ENCODE assay signal across 10 cellular contexts in the genomic region with DNA sequence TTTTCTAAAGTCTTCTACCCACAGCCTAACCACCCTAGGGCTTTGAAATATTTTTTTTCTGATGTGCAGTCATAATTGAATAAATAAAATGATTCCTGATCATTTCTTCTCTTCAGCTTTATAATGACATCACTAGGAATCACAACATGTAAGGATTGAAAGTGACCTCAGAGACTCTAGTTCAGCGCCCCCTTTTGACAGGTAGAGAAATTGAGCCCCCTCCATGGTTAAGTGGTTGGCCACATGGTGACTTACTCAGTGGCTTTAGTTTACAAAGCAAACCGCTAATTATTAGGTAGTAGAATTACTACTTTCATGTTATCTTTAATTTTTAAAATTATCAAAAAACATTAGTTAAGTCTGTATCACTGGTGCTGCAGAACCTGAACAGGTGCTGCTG. TPM values are rescaled to one million over a fixed set of nuclear protein-coding genes. Genes with fewer than 3 reads are reported as not detected.
DNase-seq lines count a peak whose midpoint lies in the region; ATAC-seq, FAIRE-seq and TF ChIP-seq lines count a peak whose summit lies in the region.
"Had no signal": no experiment of that assay in that cellular context is flagged by ENCODE, and none has a peak within 500 bp of the region (broad histone marks: within the 10 kb centered on the region; RNA-seq: fewer than 3 reads in every experiment).

No MANE protein-coding gene starts in this region.

- intact Hi-C loops in Right ventricle myocardium inferior (cut with DNase I) (no loop called here), endothelial cell of umbilical vein (cut with micrococcal nuclease) (no loop called here), upper lobe of right lung (cut with DNase I) (no loop called here), thyroid gland (cut with DNase I) (loop anchor here (10.0 kb wide), 2 partner anchors 91 to 141 kb away; no protein-coding TSS in a partner anchor)

- no peaks in the 10 kb centered on the region for H4K20me1 ChIP-seq in endothelial cell of umbilical vein (replicated peaks; ENCODE audit: control insufficient read depth, extremely low read depth, insufficient read depth, low read length)

- H3K9ac ChIP-seq in endothelial cell of umbilical vein (replicated peaks; ENCODE audit: extremely low read depth, insufficient read depth, low read length) = no peak overlapping the region

- H3K9me3 Mint-ChIP-seq in activated T-cell treated with anti-CD3 and anti-CD28 coated beads, Interleukin-2, amount 50 U/mL, for 4 hours = no peaks in the 10 kb centered on the region

- TF ChIP-seq POLR2A in NB4 (IDR thresholded peaks at IDR 0.05; ENCODE audit: extremely low read depth, insufficient read length) = no peak
- TF ChIP-seq POLR2A in endothelial cell of umbilical vein (IDR thresholded peaks at IDR 0.05; ENCODE audit: low read depth, low read length) = no peak
- no peak for TF ChIP-seq POLR2A in thyroid gland (IDR thresholded peaks at IDR 0.05)

- no peaks in the 10 kb centered on the region for H3K27me3 ChIP-seq in cardiac muscle cell
- H3K27me3 ChIP-seq in endothelial cell of umbilical vein (ENCODE audit: control insufficient read depth in 2 of 2, insufficient read depth in 2 of 2, low read length in 2 of 2) = peaks cover 4% of the 10 kb centered on the region in 2 experiments
- no peaks in the 10 kb centered on the region for H3K27me3 ChIP-seq in upper lobe of right lung
- H3K27me3 ChIP-seq in thyroid gland = no peaks in the 10 kb centered on the region

- dilution Hi-C loops in endothelial cell of umbilical vein (cut with MboI; ENCODE audit: extremely low pct_ligation_motif_present, low sequenced_read_pairs) = no loop called here

- no peaks in the 10 kb centered on the region for H3K36me3 Mint-ChIP-seq in activated T-cell treated with anti-CD3 and anti-CD28 coated beads, Interleukin-2, amount 50 U/mL, for 4 hours (ENCODE audit: insufficient read depth)

- no peaks in the 10 kb centered on the region for H3K9me3 ChIP-seq in cardiac muscle cell (ENCODE audit: low read depth)
- no peaks in the 10 kb centered on the region for H3K9me3 ChIP-seq in endothelial cell of umbilical vein (replicated peaks; ENCODE audit: control insufficient read depth, insufficient read depth, low read length)
- H3K9me3 ChIP-seq in upper lobe of right lung = no peaks in the 10 kb centered on the region
- H3K9me3 ChIP-seq in thyroid gland = no peaks in the 10 kb centered on the region

- 43% methylated on average over 2 of the region's 2 CpGs for WGBS in thyroid gland, 2 donors

- H3K4me1 Mint-ChIP-seq in activated T-cell treated with anti-CD3 and anti-CD28 coated beads, Interleukin-2, amount 50 U/mL, for 4 hours (ENCODE audit: low read depth) = no peaks in the 10 kb centered on the region

- H2AFZ ChIP-seq in endothelial cell of umbilical vein (ENCODE audit: low read depth, low read length) = no peak overlapping the region

- peak; percentile 43 for TF ChIP-seq CTCF in cardiac muscle cell (IDR thresholded peaks at IDR 0.05; ENCODE audit: low read depth, low read length)
- peak; percentile 84 for TF ChIP-seq CTCF in NB4 (IDR thresholded peaks at IDR 0.05; ENCODE audit: low read depth, low read length)
- TF ChIP-seq CTCF in endothelial cell of umbilical vein (IDR thresholded peaks at IDR 0.05; ENCODE audit: extremely low read depth in 1 of 2, insufficient read depth in 1 of 2, low read depth in 1 of 2, low read length in 2 of 2) = peak; percentile 36 to 44
- peak; percentile 49 for TF ChIP-seq CTCF in upper lobe of right lung (IDR thresholded peaks at IDR 0.05)
- TF ChIP-seq CTCF in thyroid gland (IDR thresholded peaks at IDR 0.05) = peak in 1 of 6 experiments; percentile 35

- H3K4me1 ChIP-seq in cardiac muscle cell (ENCODE audit: low read depth) (no peaks in the 10 kb centered on the region), endothelial cell of umbilical vein (ENCODE audit: control insufficient read depth, extremely low read depth, insufficient read depth, low read length) (peaks cover 2% of the 10 kb centered on the region), upper lobe of right lung (no peaks in the 10 kb centered on the region), thyroid gland (no peaks in the 10 kb centered on the region)

- FAIRE-seq in endothelial cell of umbilical vein (lab: Jason Lieb, UNC) (no peak), HTR-8/SVneo (lab: Jason Lieb, UNC) (no peak)
- FAIRE-seq: colon had no signal

- H3K4me3 Mint-ChIP-seq in activated T-cell treated with anti-CD3 and anti-CD28 coated beads, Interleukin-2, amount 50 U/mL, for 4 hours = no peak overlapping the region

- no peak overlapping the region for H3K27ac ChIP-seq in cardiac muscle cell
- H3K27ac ChIP-seq in endothelial cell of umbilical vein (ENCODE audit: insufficient read depth, low read depth, low read length) = no peak overlapping the region
- no peak overlapping the region for H3K27ac ChIP-seq in upper lobe of right lung
- no peak overlapping the region for H3K27ac ChIP-seq in thyroid gland

- BruUV-seq in endothelial cell of umbilical vein (replicated peaks; lab: Mats Ljungman, UMichigan) = no TSS peak

- CTCF ChIA-PET in endothelial cell of umbilical vein (lab: Charles Lee) = interaction anchor here (0.6 to 5.0 kb wide), 15 partner anchors 9 to 148 kb away, joined by 3 to 169 read pairs (median 4); a partner anchor contains a TSS

- peaks cover 3% of the 10 kb centered on the region for H3K27me3 Mint-ChIP-seq in activated T-cell treated with anti-CD3 and anti-CD28 coated beads, Interleukin-2, amount 50 U/mL, for 4 hours (ENCODE audit: low read depth)

- POLR2A ChIA-PET in endothelial cell of umbilical vein (lab: Charles Lee) = no interaction called here

- H3K4me3 ChIP-seq in cardiac muscle cell = no peak overlapping the region
- no peak overlapping the region for H3K4me3 ChIP-seq in NB4 (ENCODE audit: low read depth, low read length)
- no peak overlapping the region for H3K4me3 ChIP-seq in endothelial cell of umbilical vein (replicated peaks in 1 of 3; ENCODE audit: insufficient read depth in 1 of 3, low read depth in 1 of 3, low read length in 3 of 3)
- no peak overlapping the region for H3K4me3 ChIP-seq in upper lobe of right lung
- no peak overlapping the region for H3K4me3 ChIP-seq in thyroid gland (replicated peaks in 1 of 3)

- no peaks in the 10 kb centered on the region for H3K79me2 ChIP-seq in endothelial cell of umbilical vein (ENCODE audit: control insufficient read depth, insufficient read depth, low read length)

- H3K9me1 ChIP-seq in endothelial cell of umbilical vein (replicated peaks; ENCODE audit: control insufficient read depth, extremely low read depth, insufficient read depth, low read length) = no peaks in the 10 kb centered on the region

- ATAC-seq in Right ventricle myocardium inferior (no peak), upper lobe of right lung (no peak)
- no peak for ATAC-seq in activated T-cell treated with anti-CD3 and anti-CD28 coated beads, Interleukin-2, amount 50 U/mL, for 4 hours

- H3K4me2 ChIP-seq in endothelial cell of umbilical vein (ENCODE audit: insufficient read depth, low read length) = no peak overlapping the region

- DNase-seq in cardiac muscle cell (ENCODE audit: low read depth in 1 of 2, low spot score in 1 of 2) (peak; percentile 24 to 37), Right ventricle myocardium inferior (ENCODE audit: missing footprints) (no peak), NB4 (ENCODE audit: low read depth) (peak; percentile 61), endothelial cell of umbilical vein (ENCODE audit: low read depth, low spot score) (peak; percentile 30), upper lobe of right lung (no peak), thyroid gland (no peak), HTR-8/SVneo (ENCODE audit: insufficient read length, low spot score) (no peak)
- DNase-seq in activated T-cell treated with anti-CD3 and anti-CD28 coated beads, Interleukin-2, amount 50 U/mL, for 4 hours = no peak
- DNase-seq: NCI-H774 had no signal

- H3K36me3 ChIP-seq in cardiac muscle cell = no peaks in the 10 kb centered on the region
- H3K36me3 ChIP-seq in endothelial cell of umbilical vein (ENCODE audit: control insufficient read depth in 2 of 2, extremely low read depth in 1 of 2, insufficient read depth in 2 of 2, low read length in 2 of 2) = no peaks in the 10 kb centered on the region
- H3K36me3 ChIP-seq in upper lobe of right lung = no peaks in the 10 kb centered on the region
- H3K36me3 ChIP-seq in thyroid gland = no peaks in the 10 kb centered on the region

TF ChIP-seq in endothelial cell of umbilical vein, 7 proteins besides CTCF, POLR2A, EP300 and RAD21:
- TF ChIP-seq FOS (IDR thresholded peaks at IDR 0.05; ENCODE audit: borderline replicate concordance, insufficient read depth, low read length) (no peak), EZH2 (IDR thresholded peaks at IDR 0.05; ENCODE audit: borderline replicate concordance, low read depth, low read length, severe bottlenecking) (no peak), MYC (IDR thresholded peaks at IDR 0.05; ENCODE audit: low read depth, low read length) (no peak), GATA2 (IDR thresholded peaks at IDR 0.05; ENCODE audit: insufficient read depth, insufficient read length, low read depth, low read length) (no peak), JUN (IDR thresholded peaks at IDR 0.05; ENCODE audit: borderline replicate concordance, insufficient read depth, insufficient read length, low read depth) (no peak), POLR2AphosphoS5 (IDR thresholded peaks at IDR 0.05; ENCODE audit: insufficient read depth, low read depth, low read length) (no peak)
- TF ChIP-seq, protein P1, sequence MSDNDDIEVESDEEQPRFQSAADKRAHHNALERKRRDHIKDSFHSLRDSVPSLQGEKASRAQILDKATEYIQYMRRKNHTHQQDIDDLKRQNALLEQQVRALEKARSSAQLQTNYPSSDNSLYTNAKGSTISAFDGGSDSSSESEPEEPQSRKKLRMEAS (IDR thresholded peaks at IDR 0.05; ENCODE audit: insufficient read depth, insufficient read length) = no peak

RNA-seq across cellular contexts. Expression of a gene that starts 13.3 kb away (rescaled TPM):
- total RNA-seq in cardiac muscle cell (4.0 and 6.5 TPM in 2 replicates), Right ventricle myocardium inferior (19.3 TPM), endothelial cell of umbilical vein (0.39 and 0.93 TPM in 2 replicates), upper lobe of right lung (4.3 TPM), thyroid gland (under 1 TPM; 0.56 to 0.94 (median 0.65) TPM)
- polyA plus RNA-seq in cardiac muscle cell (3.8 and 6.4 TPM in 2 replicates), endothelial cell of umbilical vein (1.4 and 1.6 TPM in 2 replicates)
- polyA plus RNA-seq in endothelial cell of umbilical vein (2011; cell fraction: cytosol; rRNA removed) = 0.84 and 1.1 TPM in 2 replicates
- polyA plus RNA-seq in endothelial cell of umbilical vein (2011; cell fraction: nucleus; rRNA removed) = 0.84 and 0.90 TPM in 2 replicates
- 3.4 and 3.6 TPM in 2 replicates for polyA plus RNA-seq in endothelial cell of umbilical vein (2012)
- polyA minus RNA-seq in endothelial cell of umbilical vein = 6.6 and 6.7 TPM in 2 replicates
- polyA minus RNA-seq in endothelial cell of umbilical vein (2011; cell fraction: cytosol; rRNA and poly(A)+ RNA removed) = not detected
- 2.0 and 2.2 TPM in 2 replicates for polyA minus RNA-seq in endothelial cell of umbilical vein (2011; cell fraction: nucleus; rRNA and poly(A)+ RNA removed)
- total RNA-seq in activated T-cell treated with anti-CD3 and anti-CD28 coated beads, Interleukin-2, amount 50 U/mL, for 4 hours = not detected

Comparison
In these comparisons a context has a peak if more than half of its experiments do, and no peak if none do; other contexts are left out.
1. DNase-seq: peak in cardiac muscle cell (2 of 2), NB4 (single experiment) and endothelial cell of umbilical vein (single experiment); none in Right ventricle myocardium inferior (single experiment), upper lobe of right lung (single experiment), thyroid gland (0 of 2), activated T-cell treated with anti-CD3 and anti-CD28 coated beads, Interleukin-2, amount 50 U/mL, for 4 hours (single experiment) and HTR-8/SVneo (single experiment).